16 cellular contexts compared by ENCODE assay signal in genomic region chr1:6425671-6426070, GRCh38. TPM values are rescaled to one million over a fixed set of nuclear protein-coding genes. Genes with fewer than 3 reads are reported as not detected.
"Had no signal": no experiment of that assay in that cellular context is flagged by ENCODE, and none has a peak within 500 bp of the region (broad histone marks: within the 10 kb centered on the region; RNA-seq: fewer than 3 reads in every experiment).

No MANE protein-coding gene starts in this region.

- DNase-seq: activated naive CD4-positive, alpha-beta T cell treated with anti-CD3 and anti-CD28 coated beads, Interleukin-2, amount 10 ng/mL, durations not matched to agents 7 days and 5 days; activated T-cell treated with anti-CD3 and anti-CD28 coated beads, Interleukin-2, amount 50 U/mL, for 1 hour; colonic mucosa; foreskin fibroblast; hypothalamus; right cardiac atrium; stimulated activated naive CD8-positive, alpha-beta T cell treated with anti-CD3 and anti-CD28 coated beads, Interleukin-15, Interleukin-2, amounts not matched to agents 100 U/mL and 50 U/mL, for 24 hours; trophoblast cell had no signal

- H3K4me3 Mint-ChIP-seq: activated naive CD4-positive, alpha-beta T cell treated with anti-CD3 and anti-CD28 coated beads, Interleukin-2, amount 10 ng/mL, durations not matched to agents 7 days and 5 days; nephron; T-helper 2 cell treated with Interferon-gamma antibody and Interleukin-4, amounts not matched to agents 5 μg/mL and 100 μg/mL, for 36 hours had no signal

- H3K9me3 ChIP-seq: colonic mucosa, prostate gland had no signal

- H3K27ac Mint-ChIP-seq: activated naive CD4-positive, alpha-beta T cell treated with anti-CD3 and anti-CD28 coated beads, Interleukin-2, amount 10 ng/mL, durations not matched to agents 7 days and 5 days; activated T-helper 2 cell treated with anti-CD3 and anti-CD28 coated beads, Interferon-gamma antibody, Interleukin-2, Interleukin-4, amounts not matched to agents 10 μg/mL and 5 μg/mL and 100 μg/mL, durations not matched to agents 14 hours and 24 hours and 36 hours; nephron; T-helper 2 cell treated with Interferon-gamma antibody and Interleukin-4, amounts not matched to agents 5 μg/mL and 100 μg/mL, for 36 hours had no signal

- H3K4me3 ChIP-seq: smooth muscle cell had no signal

- H3K27ac ChIP-seq: colonic mucosa, prostate gland had no signal

- H3K36me3 ChIP-seq: colonic mucosa, prostate gland had no signal

- H3K9me3 Mint-ChIP-seq: activated naive CD4-positive, alpha-beta T cell treated with anti-CD3 and anti-CD28 coated beads, Interleukin-2, amount 10 ng/mL, durations not matched to agents 7 days and 5 days; activated T-helper 2 cell treated with anti-CD3 and anti-CD28 coated beads, Interferon-gamma antibody, Interleukin-2, Interleukin-4, amounts not matched to agents 10 μg/mL and 5 μg/mL and 100 μg/mL, durations not matched to agents 14 hours and 24 hours and 36 hours; nephron; T-helper 2 cell treated with Interferon-gamma antibody and Interleukin-4, amounts not matched to agents 5 μg/mL and 100 μg/mL, for 36 hours had no signal

- H3K36me3 Mint-ChIP-seq: activated naive CD4-positive, alpha-beta T cell treated with anti-CD3 and anti-CD28 coated beads, Interleukin-2, amount 10 ng/mL, durations not matched to agents 7 days and 5 days had no signal

RNA-seq across cellular contexts. Expression of gene ESPN, which starts 1.1 kb away (rescaled TPM):
- total RNA-seq: osteoblast, smooth muscle cell had no signal

RNA-seq across cellular contexts. Expression of gene HES2, which starts 6.0 kb away (rescaled TPM):
- total RNA-seq: cardiac septum, liver, osteoblast had no signal
- polyA plus RNA-seq: right cardiac atrium had no signal
